In the genomic region with DNA sequence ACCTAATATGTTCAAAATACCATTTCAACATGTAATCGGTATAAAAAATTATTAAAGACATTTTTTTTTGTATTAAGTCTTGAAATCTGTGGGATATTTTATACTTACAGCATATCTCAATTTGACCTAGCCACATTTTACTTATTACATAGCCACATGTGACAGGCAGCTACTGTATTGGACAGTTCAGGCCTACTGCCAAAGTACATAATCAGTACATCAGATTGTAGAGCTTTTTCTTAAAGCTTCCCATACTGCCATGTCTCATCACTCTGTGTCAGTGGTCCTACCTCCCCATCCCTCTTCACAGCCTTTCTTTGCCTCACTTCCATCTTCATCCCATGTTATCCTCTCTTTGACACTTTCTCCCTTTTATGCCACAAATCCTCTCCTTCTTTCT, we compare ENCODE assay signal across 17 cellular contexts. TPM values are rescaled to one million over a fixed set of nuclear protein-coding genes. Genes with fewer than 3 reads are reported as not detected.
"Had no signal": no experiment of that assay in that cellular context is flagged by ENCODE, and none has a peak within 500 bp of the region (broad histone marks: within the 10 kb centered on the region; RNA-seq: fewer than 3 reads in every experiment).

No MANE protein-coding gene starts in this region.

- H3K27ac ChIP-seq: cardiac muscle cell, coronary artery, gastrocnemius medialis, left ventricle myocardium inferior, parathyroid adenoma, uterus had no signal

- H3K27ac Mint-ChIP-seq: activated CD4-positive, alpha-beta memory T cell treated with anti-CD3 and anti-CD28 coated beads, Interleukin-2, amount 10 ng/mL, durations not matched to agents 7 days and 5 days; activated naive CD8-positive, alpha-beta T cell treated with anti-CD3 and anti-CD28 coated beads for 36 hours had no signal

- H3K27me3 ChIP-seq: cardiac muscle cell, gastrocnemius medialis, uterus had no signal

- ATAC-seq: effector memory CD8-positive, alpha-beta T cell; gastrocnemius medialis had no signal

- H3K4me1 ChIP-seq: parathyroid adenoma, uterus had no signal

- H3K27me3 Mint-ChIP-seq: activated CD4-positive, alpha-beta memory T cell treated with anti-CD3 and anti-CD28 coated beads, Interleukin-2, amount 10 ng/mL, durations not matched to agents 7 days and 5 days; activated naive CD8-positive, alpha-beta T cell treated with anti-CD3 and anti-CD28 coated beads for 36 hours; effector memory CD8-positive, alpha-beta T cell had no signal

- H3K4me3 Mint-ChIP-seq: activated CD4-positive, alpha-beta memory T cell treated with anti-CD3 and anti-CD28 coated beads, Interleukin-2, amount 10 ng/mL, durations not matched to agents 7 days and 5 days; activated naive CD8-positive, alpha-beta T cell treated with anti-CD3 and anti-CD28 coated beads for 36 hours; effector memory CD8-positive, alpha-beta T cell had no signal

- H3K4me3 ChIP-seq: cardiac muscle cell, coronary artery, gastrocnemius medialis, left ventricle myocardium inferior, skin epidermis, uterus had no signal

- DNase-seq: activated CD4-positive, alpha-beta memory T cell treated with anti-CD3 and anti-CD28 coated beads, Interleukin-2, amount 10 ng/mL, durations not matched to agents 7 days and 5 days; activated gamma-delta T cell treated with Interleukin-2 at 50 U/mL for 16 hours; activated naive CD8-positive, alpha-beta T cell treated with anti-CD3 and anti-CD28 coated beads for 36 hours; activated T-cell treated with anti-CD3 and anti-CD28 coated beads, Interleukin-2, amount 50 U/mL, for 48 hours; anterior cingulate cortex; effector memory CD8-positive, alpha-beta T cell; gastrocnemius medialis; kidney; left ventricle myocardium inferior; mesenchymal stem cell; retina; SW 1271; uterus had no signal

- H3K36me3 ChIP-seq: cardiac muscle cell, gastrocnemius medialis, uterus had no signal

RNA-seq across cellular contexts. Expression of gene LOXL4, which starts 43.0 kb away (rescaled TPM):
- total RNA-seq: activated CD4-positive, alpha-beta memory T cell treated with anti-CD3 and anti-CD28 coated beads, Interleukin-2, amount 10 ng/mL, durations not matched to agents 7 days and 5 days; activated naive CD8-positive, alpha-beta T cell treated with anti-CD3 and anti-CD28 coated beads for 36 hours had no signal
